8 cellular contexts compared by ENCODE assay signal in genomic region chr12:104358353-104359003, GRCh38. TPM values are rescaled to one million over a fixed set of nuclear protein-coding genes. Genes with fewer than 3 reads are reported as not detected.
DNase-seq lines count a peak whose midpoint lies in the region; ATAC-seq and TF ChIP-seq lines count a peak whose summit lies in the region.

No MANE protein-coding gene starts in this region.

- peak; percentile 38 for ATAC-seq in GM18861 (IDR thresholded peaks at IDR 0.05; ENCODE audit: unreplicated experiment)
- ATAC-seq in HG03342 (IDR thresholded peaks at IDR 0.05; ENCODE audit: unreplicated experiment): peak; percentile 91
- peak; percentile 75 for ATAC-seq in activated T-cell treated with anti-CD3 and anti-CD28 coated beads, Interleukin-2, amount 50 U/mL, for 4 hours

- H2AK5ac ChIP-seq in trophoblast cell (ENCODE audit: low read length): no peak overlapping the region

- no peaks in the 10 kb centered on the region for H3K9me3 Mint-ChIP-seq in activated T-cell treated with anti-CD3 and anti-CD28 coated beads, Interleukin-2, amount 50 U/mL, for 4 hours

- H3K4me3 ChIP-seq in fibroblast of the aortic adventitia (ENCODE audit: low read depth, low read length) (no peak overlapping the region), trophoblast cell (ENCODE audit: low read depth, low read length) (no peak overlapping the region)

- no peak overlapping the region for H4K8ac ChIP-seq in trophoblast cell (ENCODE audit: low read depth, low read length)

- peak; percentile 49 for DNase-seq in AG08396 (ENCODE audit: low spot score)
- peak; percentile 16 for DNase-seq in OCI-M2 (lab: John Stamatoyannopoulos, UW; ENCODE audit: unreplicated experiment)
- peak; percentile 66 for DNase-seq in activated T-cell treated with anti-CD3 and anti-CD28 coated beads, Interleukin-2, amount 50 U/mL, for 4 hours
- peak; percentile 75 for DNase-seq in fibroblast of the aortic adventitia (ENCODE audit: low read depth)
- peak; percentile 56 to 87 for DNase-seq in trophoblast cell
- DNase-seq in ureter (ENCODE audit: low spot score): peak; percentile 70

- no peak overlapping the region for H3K4me2 ChIP-seq in trophoblast cell (ENCODE audit: low read length)

- H3K79me2 ChIP-seq in trophoblast cell (ENCODE audit: control insufficient read depth, insufficient read depth, low read length, poor library complexity): no peaks in the 10 kb centered on the region

- no peak overlapping the region for H4K91ac ChIP-seq in trophoblast cell (ENCODE audit: low read depth, low read length)

- H3K79me1 ChIP-seq in trophoblast cell (ENCODE audit: low read length): no peaks in the 10 kb centered on the region

- peaks cover 4% of the 10 kb centered on the region for H3K9me3 ChIP-seq in trophoblast cell (ENCODE audit: insufficient read depth, low read depth, low read length)

- no peak overlapping the region for H4K12ac ChIP-seq in trophoblast cell (ENCODE audit: low read depth, low read length)

- no peak overlapping the region for H2BK5ac ChIP-seq in trophoblast cell (ENCODE audit: low read depth, low read length, poor library complexity)

- H3K14ac ChIP-seq in trophoblast cell (ENCODE audit: low read length): no peak overlapping the region

- H3K27me3 ChIP-seq in trophoblast cell (ENCODE audit: insufficient read depth, low read length): no peaks in the 10 kb centered on the region

- WGBS in trophoblast cell (ENCODE audit: extremely low coverage, insufficient coverage, insufficient read length): no CpG with 5 or more reads among the region's 5 CpGs

- H3K23ac ChIP-seq in trophoblast cell (ENCODE audit: low read length): no peak overlapping the region

- no peak overlapping the region for H2AFZ ChIP-seq in trophoblast cell (ENCODE audit: insufficient read depth, low read length, poor library complexity)

- no peak overlapping the region for H2BK12ac ChIP-seq in trophoblast cell (ENCODE audit: low read length)

- H3K4ac ChIP-seq in trophoblast cell (ENCODE audit: low read depth, low read length): no peak overlapping the region

- no peak overlapping the region for H3K18ac ChIP-seq in trophoblast cell (ENCODE audit: low read length)

- no peak overlapping the region for H3K9ac ChIP-seq in trophoblast cell (ENCODE audit: low read length)

- TF ChIP-seq CTCF in fibroblast of the aortic adventitia (IDR thresholded peaks at IDR 0.05; ENCODE audit: insufficient read depth, low read length): peak; percentile 85

- H3K27me3 Mint-ChIP-seq in activated T-cell treated with anti-CD3 and anti-CD28 coated beads, Interleukin-2, amount 50 U/mL, for 4 hours (ENCODE audit: low read depth): no peaks in the 10 kb centered on the region

- peaks cover 0 to 5% of the 10 kb centered on the region in 2 experiments for H3K4me1 ChIP-seq in trophoblast cell (ENCODE audit: control insufficient read depth in 1 of 2, insufficient read depth in 2 of 2, low read length in 2 of 2)

- peaks cover 4% of the 10 kb centered on the region for H3K36me3 Mint-ChIP-seq in activated T-cell treated with anti-CD3 and anti-CD28 coated beads, Interleukin-2, amount 50 U/mL, for 4 hours (ENCODE audit: insufficient read depth)

- no peak overlapping the region for H3K4me3 Mint-ChIP-seq in activated T-cell treated with anti-CD3 and anti-CD28 coated beads, Interleukin-2, amount 50 U/mL, for 4 hours

- no peak overlapping the region for H2BK120ac ChIP-seq in trophoblast cell (ENCODE audit: insufficient read depth, low read length, poor library complexity)

- no peak overlapping the region for H3K27ac ChIP-seq in trophoblast cell (ENCODE audit: low read depth, low read length)

- H3K36me3 ChIP-seq in trophoblast cell (ENCODE audit: control insufficient read depth in 1 of 2, insufficient read depth in 2 of 2, low read length in 2 of 2): peaks cover 0 to 2% of the 10 kb centered on the region in 2 experiments

- no peaks in the 10 kb centered on the region for H3K4me1 Mint-ChIP-seq in activated T-cell treated with anti-CD3 and anti-CD28 coated beads, Interleukin-2, amount 50 U/mL, for 4 hours (ENCODE audit: low read depth)

RNA-seq across cellular contexts. Expression of gene EID3, which starts 54.9 kb away (rescaled TPM):
- 1 to 10 TPM; 5.0 to 6.2 (median 5.5) TPM for total RNA-seq in activated T-cell treated with anti-CD3 and anti-CD28 coated beads, Interleukin-2, amount 50 U/mL, for 4 hours
- total RNA-seq in fibroblast of the aortic adventitia (ENCODE audit: low replicate concordance): 14.9 and 55.9 TPM in 2 replicates
- 0.67 and 0.78 TPM in 2 replicates for polyA plus RNA-seq in trophoblast cell (2013)
- 4.7 TPM for total RNA-seq in ureter

Comparison
In these comparisons a context has a peak if more than half of its experiments do, and no peak if none do; other contexts are left out.
1. DNase-seq: peak in every context shown above with its lines; median percentile 75 in fibroblast of the aortic adventitia; 72 in trophoblast cell; 70 in ureter; 66 in activated T-cell treated with anti-CD3 and anti-CD28 coated beads, Interleukin-2, amount 50 U/mL, for 4 hours; 49 in AG08396; 16 in OCI-M2.
2. ATAC-seq: peak in every context shown above with its lines; median percentile 91 in HG03342; 75 in activated T-cell treated with anti-CD3 and anti-CD28 coated beads, Interleukin-2, amount 50 U/mL, for 4 hours; 38 in GM18861.